In genomic region chr7:44195901-44196300, GRCh38 we compare ENCODE assay signal across 2 cellular contexts.
TF ChIP-seq lines count a peak whose summit lies in the region.

No MANE protein-coding gene starts in this region.

TF ChIP-seq in SK-N-SH, 30 proteins besides CTCF, POLR2A, EP300 and RAD21 (continued from another document):
- TF ChIP-seq, protein P1, sequence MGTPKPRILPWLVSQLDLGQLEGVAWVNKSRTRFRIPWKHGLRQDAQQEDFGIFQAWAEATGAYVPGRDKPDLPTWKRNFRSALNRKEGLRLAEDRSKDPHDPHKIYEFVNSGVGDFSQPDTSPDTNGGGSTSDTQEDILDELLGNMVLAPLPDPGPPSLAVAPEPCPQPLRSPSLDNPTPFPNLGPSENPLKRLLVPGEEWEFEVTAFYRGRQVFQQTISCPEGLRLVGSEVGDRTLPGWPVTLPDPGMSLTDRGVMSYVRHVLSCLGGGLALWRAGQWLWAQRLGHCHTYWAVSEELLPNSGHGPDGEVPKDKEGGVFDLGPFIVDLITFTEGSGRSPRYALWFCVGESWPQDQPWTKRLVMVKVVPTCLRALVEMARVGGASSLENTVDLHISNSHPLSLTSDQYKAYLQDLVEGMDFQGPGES (IDR thresholded peaks at IDR 0.05; ENCODE audit: low read depth, low read length) = no peak
- no peak for TF ChIP-seq FOSL2 (IDR thresholded peaks at IDR 0.05; ENCODE audit: borderline replicate concordance, low read depth)
- no peak for TF ChIP-seq MAX (IDR thresholded peaks at IDR 0.05; ENCODE audit: low read depth)
- TF ChIP-seq NRF1 (IDR thresholded peaks at IDR 0.05; ENCODE audit: low read depth, low read length) = no peak
- TF ChIP-seq ELF1 (IDR thresholded peaks at IDR 0.05) = no peak
- no peak; the same call in 1 of the 2 replicates for TF ChIP-seq RFX5 (IDR thresholded peaks at IDR 0.05; ENCODE audit: low read length)
- TF ChIP-seq ZBTB33 (IDR thresholded peaks at IDR 0.05; ENCODE audit: borderline replicate concordance, low read depth) = no peak
- no peak for TF ChIP-seq SMC3 (IDR thresholded peaks at IDR 0.05; ENCODE audit: low read depth, low read length)
- no peak for TF ChIP-seq PBX3 (IDR thresholded peaks at IDR 0.05)
- no peak for TF ChIP-seq TCF12 (IDR thresholded peaks at IDR 0.05)
- TF ChIP-seq RCOR1 (IDR thresholded peaks at IDR 0.05; ENCODE audit: low read length) = no peak
- TF ChIP-seq TEAD4 (IDR thresholded peaks at IDR 0.05; ENCODE audit: borderline replicate concordance, insufficient read depth) = no peak
- TF ChIP-seq, protein P2, sequence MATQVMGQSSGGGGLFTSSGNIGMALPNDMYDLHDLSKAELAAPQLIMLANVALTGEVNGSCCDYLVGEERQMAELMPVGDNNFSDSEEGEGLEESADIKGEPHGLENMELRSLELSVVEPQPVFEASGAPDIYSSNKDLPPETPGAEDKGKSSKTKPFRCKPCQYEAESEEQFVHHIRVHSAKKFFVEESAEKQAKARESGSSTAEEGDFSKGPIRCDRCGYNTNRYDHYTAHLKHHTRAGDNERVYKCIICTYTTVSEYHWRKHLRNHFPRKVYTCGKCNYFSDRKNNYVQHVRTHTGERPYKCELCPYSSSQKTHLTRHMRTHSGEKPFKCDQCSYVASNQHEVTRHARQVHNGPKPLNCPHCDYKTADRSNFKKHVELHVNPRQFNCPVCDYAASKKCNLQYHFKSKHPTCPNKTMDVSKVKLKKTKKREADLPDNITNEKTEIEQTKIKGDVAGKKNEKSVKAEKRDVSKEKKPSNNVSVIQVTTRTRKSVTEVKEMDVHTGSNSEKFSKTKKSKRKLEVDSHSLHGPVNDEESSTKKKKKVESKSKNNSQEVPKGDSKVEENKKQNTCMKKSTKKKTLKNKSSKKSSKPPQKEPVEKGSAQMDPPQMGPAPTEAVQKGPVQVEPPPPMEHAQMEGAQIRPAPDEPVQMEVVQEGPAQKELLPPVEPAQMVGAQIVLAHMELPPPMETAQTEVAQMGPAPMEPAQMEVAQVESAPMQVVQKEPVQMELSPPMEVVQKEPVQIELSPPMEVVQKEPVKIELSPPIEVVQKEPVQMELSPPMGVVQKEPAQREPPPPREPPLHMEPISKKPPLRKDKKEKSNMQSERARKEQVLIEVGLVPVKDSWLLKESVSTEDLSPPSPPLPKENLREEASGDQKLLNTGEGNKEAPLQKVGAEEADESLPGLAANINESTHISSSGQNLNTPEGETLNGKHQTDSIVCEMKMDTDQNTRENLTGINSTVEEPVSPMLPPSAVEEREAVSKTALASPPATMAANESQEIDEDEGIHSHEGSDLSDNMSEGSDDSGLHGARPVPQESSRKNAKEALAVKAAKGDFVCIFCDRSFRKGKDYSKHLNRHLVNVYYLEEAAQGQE (IDR thresholded peaks at IDR 0.05; ENCODE audit: low read depth, low read length) = no peak
- no peak for TF ChIP-seq POLR2AphosphoS5 (IDR thresholded peaks at IDR 0.05; ENCODE audit: low read depth, low read length)
- TF ChIP-seq, protein P3, sequence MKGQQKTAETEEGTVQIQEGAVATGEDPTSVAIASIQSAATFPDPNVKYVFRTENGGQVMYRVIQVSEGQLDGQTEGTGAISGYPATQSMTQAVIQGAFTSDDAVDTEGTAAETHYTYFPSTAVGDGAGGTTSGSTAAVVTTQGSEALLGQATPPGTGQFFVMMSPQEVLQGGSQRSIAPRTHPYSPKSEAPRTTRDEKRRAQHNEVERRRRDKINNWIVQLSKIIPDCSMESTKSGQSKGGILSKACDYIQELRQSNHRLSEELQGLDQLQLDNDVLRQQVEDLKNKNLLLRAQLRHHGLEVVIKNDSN (IDR thresholded peaks at IDR 0.05; ENCODE audit: borderline replicate concordance, low read depth) = no peak

TF ChIP-seq in SK-N-SH treated with all-trans-retinoic acid at 6 μM for 48 hours, 23 proteins besides CTCF, POLR2A, EP300 and RAD21 (continued from another document):
- TF ChIP-seq POU6F1 (CRISPR knock-in tag; IDR thresholded peaks at IDR 0.05; ENCODE audit: borderline replicate concordance, low read depth) (no peak), BACH2 (CRISPR knock-in tag; IDR thresholded peaks at IDR 0.05; ENCODE audit: borderline replicate concordance) (no peak), CSRNP3 (CRISPR knock-in tag; IDR thresholded peaks at IDR 0.05) (no peak), ESRRG (CRISPR knock-in tag; IDR thresholded peaks at IDR 0.05) (no peak), ARNTL (CRISPR knock-in tag; IDR thresholded peaks at IDR 0.05; ENCODE audit: borderline replicate concordance, low read depth) (no peak), PATZ1 (CRISPR knock-in tag; IDR thresholded peaks at IDR 0.05; ENCODE audit: borderline replicate concordance) (no peak), ZFP3 (CRISPR knock-in tag; IDR thresholded peaks at IDR 0.05) (no peak), ZNF70 (CRISPR knock-in tag; IDR thresholded peaks at IDR 0.05) (no peak), OSR1 (CRISPR knock-in tag; IDR thresholded peaks at IDR 0.05) (no peak), CSDC2 (CRISPR knock-in tag; IDR thresholded peaks at IDR 0.05) (no peak), GLIS3 (CRISPR knock-in tag; IDR thresholded peaks at IDR 0.05) (no peak), ISL1 (CRISPR knock-in tag; IDR thresholded peaks at IDR 0.05) (no peak), ZNF8 (CRISPR knock-in tag; IDR thresholded peaks at IDR 0.05) (no peak)
- TF ChIP-seq, protein P4, sequence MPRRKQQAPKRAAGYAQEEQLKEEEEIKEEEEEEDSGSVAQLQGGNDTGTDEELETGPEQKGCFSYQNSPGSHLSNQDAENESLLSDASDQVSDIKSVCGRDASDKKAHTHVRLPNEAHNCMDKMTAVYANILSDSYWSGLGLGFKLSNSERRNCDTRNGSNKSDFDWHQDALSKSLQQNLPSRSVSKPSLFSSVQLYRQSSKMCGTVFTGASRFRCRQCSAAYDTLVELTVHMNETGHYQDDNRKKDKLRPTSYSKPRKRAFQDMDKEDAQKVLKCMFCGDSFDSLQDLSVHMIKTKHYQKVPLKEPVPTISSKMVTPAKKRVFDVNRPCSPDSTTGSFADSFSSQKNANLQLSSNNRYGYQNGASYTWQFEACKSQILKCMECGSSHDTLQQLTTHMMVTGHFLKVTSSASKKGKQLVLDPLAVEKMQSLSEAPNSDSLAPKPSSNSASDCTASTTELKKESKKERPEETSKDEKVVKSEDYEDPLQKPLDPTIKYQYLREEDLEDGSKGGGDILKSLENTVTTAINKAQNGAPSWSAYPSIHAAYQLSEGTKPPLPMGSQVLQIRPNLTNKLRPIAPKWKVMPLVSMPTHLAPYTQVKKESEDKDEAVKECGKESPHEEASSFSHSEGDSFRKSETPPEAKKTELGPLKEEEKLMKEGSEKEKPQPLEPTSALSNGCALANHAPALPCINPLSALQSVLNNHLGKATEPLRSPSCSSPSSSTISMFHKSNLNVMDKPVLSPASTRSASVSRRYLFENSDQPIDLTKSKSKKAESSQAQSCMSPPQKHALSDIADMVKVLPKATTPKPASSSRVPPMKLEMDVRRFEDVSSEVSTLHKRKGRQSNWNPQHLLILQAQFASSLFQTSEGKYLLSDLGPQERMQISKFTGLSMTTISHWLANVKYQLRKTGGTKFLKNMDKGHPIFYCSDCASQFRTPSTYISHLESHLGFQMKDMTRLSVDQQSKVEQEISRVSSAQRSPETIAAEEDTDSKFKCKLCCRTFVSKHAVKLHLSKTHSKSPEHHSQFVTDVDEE (CRISPR knock-in tag; IDR thresholded peaks at IDR 0.05) = no peak
